11 cellular contexts compared by ENCODE assay signal in genomic region chr21:36860736-36861594, GRCh38.
DNase-seq lines count a peak whose midpoint lies in the region; ATAC-seq and TF ChIP-seq lines count a peak whose summit lies in the region.
"Had no signal": no experiment of that assay in that cellular context is flagged by ENCODE, and none has a peak within 500 bp of the region (broad histone marks: within the 10 kb centered on the region; RNA-seq: fewer than 3 reads in every experiment).

No MANE protein-coding gene starts in this region.

- no peak for TF ChIP-seq CTCF in natural killer cell (IDR thresholded peaks at IDR 0.05)

- peak overlapping the region in 1 of 2 donors; percentile 65 for H3K27ac Mint-ChIP-seq in natural killer cell
- H3K27ac Mint-ChIP-seq in natural killer cell treated with Interleukin-12 subunit alpha and Interleukin-12 subunit beta and Interleukin-15 and Interleukin-18, amount 100 ng/mL, for 72 hours, result no peak overlapping the region
- H3K27ac Mint-ChIP-seq in activated T-cell treated with anti-CD3 and anti-CD28 coated beads, Interleukin-2, amount 50 U/mL, for 72 hours, result no peak overlapping the region
- no peak overlapping the region for H3K27ac Mint-ChIP-seq in activated naive CD4-positive, alpha-beta T cell treated with anti-CD3 and anti-CD28 coated beads, Interleukin-2, amount 10 ng/mL, durations not matched to agents 7 days and 5 days
- H3K27ac Mint-ChIP-seq: activated naive CD4-positive, alpha-beta T cell treated with anti-CD3 and anti-CD28 coated beads, Interleukin-2, amount 50 U/mL, for 24 hours had no signal

- peak overlapping the region; percentile 67 for H3K4me3 Mint-ChIP-seq in natural killer cell
- no peak overlapping the region for H3K4me3 Mint-ChIP-seq in natural killer cell treated with Interleukin-12 subunit alpha and Interleukin-12 subunit beta and Interleukin-15 and Interleukin-18, amount 100 ng/mL, for 72 hours
- no peak overlapping the region for H3K4me3 Mint-ChIP-seq in activated T-cell treated with anti-CD3 and anti-CD28 coated beads, Interleukin-2, amount 50 U/mL, for 72 hours
- H3K4me3 Mint-ChIP-seq in activated naive CD4-positive, alpha-beta T cell treated with anti-CD3 and anti-CD28 coated beads, Interleukin-2, amount 10 ng/mL, durations not matched to agents 7 days and 5 days, result no peak overlapping the region
- H3K4me3 Mint-ChIP-seq: activated naive CD4-positive, alpha-beta T cell treated with anti-CD3 and anti-CD28 coated beads, Interleukin-2, amount 50 U/mL, for 24 hours; nephron had no signal

- no peaks in the 10 kb centered on the region for H3K36me3 Mint-ChIP-seq in natural killer cell
- no peaks in the 10 kb centered on the region for H3K36me3 Mint-ChIP-seq in natural killer cell treated with Interleukin-12 subunit alpha and Interleukin-12 subunit beta and Interleukin-15 and Interleukin-18, amount 100 ng/mL, for 72 hours
- peaks cover 0 to 5% of the 10 kb centered on the region in 2 donors for H3K36me3 Mint-ChIP-seq in activated T-cell treated with anti-CD3 and anti-CD28 coated beads, Interleukin-2, amount 50 U/mL, for 72 hours (ENCODE audit: insufficient read depth in 2 of 2)
- H3K36me3 Mint-ChIP-seq in activated naive CD4-positive, alpha-beta T cell treated with anti-CD3 and anti-CD28 coated beads, Interleukin-2, amount 10 ng/mL, durations not matched to agents 7 days and 5 days, result peaks cover 5% of the 10 kb centered on the region

- H3K4me1 Mint-ChIP-seq in natural killer cell, result peaks cover 38 to 40% of the 10 kb centered on the region in 2 donors
- H3K4me1 Mint-ChIP-seq in natural killer cell treated with Interleukin-12 subunit alpha and Interleukin-12 subunit beta and Interleukin-15 and Interleukin-18, amount 100 ng/mL, for 72 hours (ENCODE audit: low read depth in 2 of 2), result peaks cover 22 to 23% of the 10 kb centered on the region in 2 donors
- peaks cover 36% of the 10 kb centered on the region for H3K4me1 Mint-ChIP-seq in activated T-cell treated with anti-CD3 and anti-CD28 coated beads, Interleukin-2, amount 50 U/mL, for 72 hours (ENCODE audit: low read depth)
- H3K4me1 Mint-ChIP-seq in activated naive CD4-positive, alpha-beta T cell treated with anti-CD3 and anti-CD28 coated beads, Interleukin-2, amount 10 ng/mL, durations not matched to agents 7 days and 5 days, result peaks cover 38% of the 10 kb centered on the region

- no peaks in the 10 kb centered on the region for H3K27me3 ChIP-seq in adipocyte (replicated peaks; ENCODE audit: control insufficient read depth, insufficient read depth, low read length)

- intact Hi-C loops in natural killer cell (cut with micrococcal nuclease), result no loop called here

- no peaks in the 10 kb centered on the region for H3K27me3 Mint-ChIP-seq in natural killer cell (ENCODE audit: low read depth in 2 of 2)
- no peaks in the 10 kb centered on the region for H3K27me3 Mint-ChIP-seq in natural killer cell treated with Interleukin-12 subunit alpha and Interleukin-12 subunit beta and Interleukin-15 and Interleukin-18, amount 100 ng/mL, for 72 hours
- H3K27me3 Mint-ChIP-seq in activated T-cell treated with anti-CD3 and anti-CD28 coated beads, Interleukin-2, amount 50 U/mL, for 72 hours (ENCODE audit: low read depth), result no peaks in the 10 kb centered on the region
- peaks cover 4% of the 10 kb centered on the region for H3K27me3 Mint-ChIP-seq in activated naive CD4-positive, alpha-beta T cell treated with anti-CD3 and anti-CD28 coated beads, Interleukin-2, amount 10 ng/mL, durations not matched to agents 7 days and 5 days
- H3K27me3 Mint-ChIP-seq: activated naive CD4-positive, alpha-beta T cell treated with anti-CD3 and anti-CD28 coated beads, Interleukin-2, amount 50 U/mL, for 24 hours had no signal

- no peak for ATAC-seq in natural killer cell
- ATAC-seq in natural killer cell treated with Interleukin-12 subunit alpha and Interleukin-12 subunit beta and Interleukin-15 and Interleukin-18, amount 100 ng/mL, for 72 hours, result no peak
- ATAC-seq in activated T-cell treated with anti-CD3 and anti-CD28 coated beads, Interleukin-2, amount 50 U/mL, for 72 hours (replicated peaks in 1 of 2), result no peak
- no peak for ATAC-seq in GM18868 (IDR thresholded peaks at IDR 0.05; ENCODE audit: unreplicated experiment)

- DNase-seq in natural killer cell (no peak), adipocyte (ENCODE audit: low read depth) (peak; percentile 34), kidney glomerular epithelial cell (lab: John Stamatoyannopoulos, UW) (peak; percentile 73), DMS153 (lab: John Stamatoyannopoulos, UW) (no peak)
- no peak for DNase-seq in natural killer cell treated with Interleukin-12 subunit alpha and Interleukin-12 subunit beta and Interleukin-15 and Interleukin-18, amount 100 ng/mL, for 72 hours (ENCODE audit: low spot score)
- DNase-seq in activated T-cell treated with anti-CD3 and anti-CD28 coated beads, Interleukin-2, amount 50 U/mL, for 72 hours, result no peak
- DNase-seq in activated naive CD4-positive, alpha-beta T cell treated with anti-CD3 and anti-CD28 coated beads, Interleukin-2, amount 10 ng/mL, durations not matched to agents 7 days and 5 days, result no peak
- DNase-seq: NCI-H2227 treated with DMSO at 0.1 percent for 48 hours had no signal

- H3K9me3 Mint-ChIP-seq in natural killer cell, result no peaks in the 10 kb centered on the region
- no peaks in the 10 kb centered on the region for H3K9me3 Mint-ChIP-seq in natural killer cell treated with Interleukin-12 subunit alpha and Interleukin-12 subunit beta and Interleukin-15 and Interleukin-18, amount 100 ng/mL, for 72 hours
- no peaks in the 10 kb centered on the region for H3K9me3 Mint-ChIP-seq in activated T-cell treated with anti-CD3 and anti-CD28 coated beads, Interleukin-2, amount 50 U/mL, for 72 hours
- H3K9me3 Mint-ChIP-seq in activated naive CD4-positive, alpha-beta T cell treated with anti-CD3 and anti-CD28 coated beads, Interleukin-2, amount 10 ng/mL, durations not matched to agents 7 days and 5 days, result peaks cover 6% of the 10 kb centered on the region
- H3K9me3 Mint-ChIP-seq: activated naive CD4-positive, alpha-beta T cell treated with anti-CD3 and anti-CD28 coated beads, Interleukin-2, amount 50 U/mL, for 24 hours; nephron had no signal

- H3K4me1 ChIP-seq in adipocyte (ENCODE audit: control insufficient read depth, insufficient read depth, low read length), result peaks cover 12% of the 10 kb centered on the region

- no peak overlapping the region for H3K4me3 ChIP-seq in adipocyte (ENCODE audit: low read length)

- no peak overlapping the region for H3K9ac ChIP-seq in adipocyte (ENCODE audit: low read length)

- no peaks in the 10 kb centered on the region for H3K9me3 ChIP-seq in adipocyte (ENCODE audit: control insufficient read depth, low read length)

- H3K36me3 ChIP-seq in adipocyte (ENCODE audit: control insufficient read depth, insufficient read depth, low read length, severe bottlenecking), result no peaks in the 10 kb centered on the region

- CTCF ChIA-PET in activated naive CD4-positive, alpha-beta T cell treated with anti-CD3 and anti-CD28 coated beads, Interleukin-2, amount 10 ng/mL, durations not matched to agents 7 days and 5 days (lab: Charles Lee), result no interaction called here

Comparison
In these comparisons a context has a peak if more than half of its experiments do, and no peak if none do; other contexts are left out.
1. DNase-seq: peak in adipocyte (single experiment) and kidney glomerular epithelial cell (single experiment); none in natural killer cell (single experiment), natural killer cell treated with Interleukin-12 subunit alpha and Interleukin-12 subunit beta and Interleukin-15 and Interleukin-18, amount 100 ng/mL, for 72 hours (single experiment), activated T-cell treated with anti-CD3 and anti-CD28 coated beads, Interleukin-2, amount 50 U/mL, for 72 hours (0 of 2), activated naive CD4-positive, alpha-beta T cell treated with anti-CD3 and anti-CD28 coated beads, Interleukin-2, amount 10 ng/mL, durations not matched to agents 7 days and 5 days (single experiment) and DMS153 (single experiment).